In genomic region chrX:9858684-9859083, GRCh38 we compare ENCODE assay signal across 8 cellular contexts.
DNase-seq lines count a peak whose midpoint lies in the region; ATAC-seq and TF ChIP-seq lines count a peak whose summit lies in the region.
"Not testable (repeated sequence)": the region's sequence is repeated elsewhere in the genome, so short reads cannot be mapped to it uniquely, and the experiment has no call there.

No MANE protein-coding gene starts in this region.

- not testable (repeated sequence) for H3K9ac ChIP-seq in mesenchymal stem cell (ENCODE audit: low read length); neural progenitor cell; trophoblast cell (ENCODE audit: low read length)

- not testable (repeated sequence) for H4K8ac ChIP-seq in mesenchymal stem cell (ENCODE audit: low read length); trophoblast cell (ENCODE audit: low read depth, low read length)

- H3K23ac ChIP-seq in mesenchymal stem cell (ENCODE audit: low read length in 2 of 2); trophoblast cell (ENCODE audit: low read length): not testable (repeated sequence)

- not testable (repeated sequence) for H2BK15ac ChIP-seq in mesenchymal stem cell (ENCODE audit: low read depth, poor library complexity, severe bottlenecking)

- H2BK12ac ChIP-seq in mesenchymal stem cell (ENCODE audit: low read length in 2 of 2); trophoblast cell (ENCODE audit: low read length): not testable (repeated sequence)

- not testable (repeated sequence) for H4K20me1 ChIP-seq in hepatocyte (ENCODE audit: insufficient read depth, poor library complexity, severe bottlenecking); neural progenitor cell (ENCODE audit: low read depth)

- H3K79me1 ChIP-seq in mesenchymal stem cell (replicated peaks; ENCODE audit: low read length, poor library complexity, severe bottlenecking) = not testable (repeated sequence)
- H3K79me1 ChIP-seq in trophoblast cell (ENCODE audit: low read length) = peaks cover 19% of the 10 kb centered on the region

- H3K27ac ChIP-seq in cardiac muscle cell (peak overlapping the region; percentile 59), hepatocyte (peak overlapping the region; percentile 76), upper lobe of left lung (peak overlapping the region; percentile 48 to 58 (median 56)), upper lobe of right lung (peak overlapping the region; percentile 58)
- not testable (repeated sequence) for H3K27ac ChIP-seq in mesenchymal stem cell (ENCODE audit: low read length, poor library complexity, severe bottlenecking); neural progenitor cell; trophoblast cell (ENCODE audit: low read depth, low read length); sigmoid colon

- H3K36me3 Mint-ChIP-seq in neural progenitor cell = not testable (repeated sequence)

- H3K18ac ChIP-seq in mesenchymal stem cell (ENCODE audit: low read depth in 1 of 2, low read length in 2 of 2) = peak overlapping the region; percentile 45 to 57
- not testable (repeated sequence) for H3K18ac ChIP-seq in trophoblast cell (ENCODE audit: low read length)

- H3K4me1 Mint-ChIP-seq in neural progenitor cell = peaks cover 49% of the 10 kb centered on the region

- H2BK120ac ChIP-seq in mesenchymal stem cell (ENCODE audit: low read depth, low read length); trophoblast cell (ENCODE audit: insufficient read depth, low read length, poor library complexity): not testable (repeated sequence)

- ATAC-seq in upper lobe of left lung (ENCODE audit: low FRiP score in 2 of 2); upper lobe of right lung: not testable (repeated sequence)

- H3K9me3 ChIP-seq in cardiac muscle cell (ENCODE audit: low read depth); hepatocyte (ENCODE audit: low read depth); mesenchymal stem cell (ENCODE audit: control insufficient read depth, low read length); neural progenitor cell (ENCODE audit: low read depth); trophoblast cell (ENCODE audit: insufficient read depth, low read depth, low read length); sigmoid colon; upper lobe of left lung; upper lobe of right lung: not testable (repeated sequence)

- not testable (repeated sequence) for TF ChIP-seq POLR2A in sigmoid colon (IDR thresholded peaks at IDR 0.05); upper lobe of left lung (IDR thresholded peaks at IDR 0.05)

- H3F3A ChIP-seq in neural progenitor cell (ENCODE audit: low read depth) = not testable (repeated sequence)

- intact Hi-C loops in sigmoid colon (cut with DNase I); upper lobe of right lung (cut with DNase I): not testable (repeated sequence)

- not testable (repeated sequence) for H2AFZ ChIP-seq in hepatocyte; mesenchymal stem cell (ENCODE audit: low read depth, low read length); neural progenitor cell (replicated peaks); trophoblast cell (ENCODE audit: insufficient read depth, low read length, poor library complexity)

- H3K27me3 ChIP-seq in cardiac muscle cell; hepatocyte; neural progenitor cell; trophoblast cell (ENCODE audit: insufficient read depth, low read length); sigmoid colon; upper lobe of left lung; upper lobe of right lung: not testable (repeated sequence)
- peaks cover 0 to 22% of the 10 kb centered on the region in 2 experiments for H3K27me3 ChIP-seq in mesenchymal stem cell (ENCODE audit: control insufficient read depth in 1 of 2, insufficient read depth in 1 of 2, low read length in 2 of 2)

- H3K4me3 Mint-ChIP-seq in neural progenitor cell = peak overlapping the region; percentile 64

- not testable (repeated sequence) for H3K4me2 ChIP-seq in hepatocyte; mesenchymal stem cell (ENCODE audit: low read length, poor library complexity, severe bottlenecking); neural progenitor cell; trophoblast cell (ENCODE audit: low read length)

- not testable (repeated sequence) for H3K27ac Mint-ChIP-seq in neural progenitor cell

- H2AK5ac ChIP-seq in mesenchymal stem cell (ENCODE audit: low read length, severe bottlenecking); trophoblast cell (ENCODE audit: low read length): not testable (repeated sequence)

- H3K27me3 Mint-ChIP-seq in neural progenitor cell (ENCODE audit: insufficient read depth, low read depth) = not testable (repeated sequence)

- not testable (repeated sequence) for TF ChIP-seq EP300 in sigmoid colon (IDR thresholded peaks at IDR 0.05); upper lobe of left lung (IDR thresholded peaks at IDR 0.05)

- H4K91ac ChIP-seq in mesenchymal stem cell (ENCODE audit: low read length); trophoblast cell (ENCODE audit: low read depth, low read length): not testable (repeated sequence)

- peaks cover 33% of the 10 kb centered on the region for H3K4me1 ChIP-seq in cardiac muscle cell (ENCODE audit: low read depth)
- not testable (repeated sequence) for H3K4me1 ChIP-seq in hepatocyte (ENCODE audit: insufficient read depth); upper lobe of left lung; upper lobe of right lung
- H3K4me1 ChIP-seq in mesenchymal stem cell (ENCODE audit: control insufficient read depth, insufficient read depth, low read depth, low read length) = peaks cover 19% of the 10 kb centered on the region
- peaks cover 19% of the 10 kb centered on the region for H3K4me1 ChIP-seq in neural progenitor cell
- peaks cover 25 to 34% of the 10 kb centered on the region in 2 experiments for H3K4me1 ChIP-seq in trophoblast cell (ENCODE audit: control insufficient read depth in 1 of 2, insufficient read depth in 2 of 2, low read length in 2 of 2)
- H3K4me1 ChIP-seq in sigmoid colon = peaks cover 0 to 18% (median 2%) of the 10 kb centered on the region in 4 donors

- TF ChIP-seq CTCF in cardiac muscle cell (IDR thresholded peaks at IDR 0.05; ENCODE audit: low read depth, low read length); hepatocyte (IDR thresholded peaks at IDR 0.05; ENCODE audit: poor library complexity); neural progenitor cell (IDR thresholded peaks at IDR 0.05); sigmoid colon (IDR thresholded peaks at IDR 0.05); upper lobe of left lung (IDR thresholded peaks at IDR 0.05); upper lobe of right lung (IDR thresholded peaks at IDR 0.05): not testable (repeated sequence)

- H3K36me3 ChIP-seq in cardiac muscle cell; hepatocyte (replicated peaks; ENCODE audit: insufficient read depth, low read depth); mesenchymal stem cell (ENCODE audit: control insufficient read depth in 1 of 2, insufficient read depth in 2 of 2, low read depth in 1 of 2, low read length in 2 of 2); neural progenitor cell; trophoblast cell (ENCODE audit: control insufficient read depth in 1 of 2, insufficient read depth in 2 of 2, low read length in 2 of 2); sigmoid colon; upper lobe of left lung; upper lobe of right lung: not testable (repeated sequence)

- H3K9me3 Mint-ChIP-seq in neural progenitor cell = peaks cover 16% of the 10 kb centered on the region

- H2BK5ac ChIP-seq in mesenchymal stem cell (ENCODE audit: low read depth, low read length, poor library complexity, severe bottlenecking); trophoblast cell (ENCODE audit: low read depth, low read length, poor library complexity): not testable (repeated sequence)

- H3K79me2 ChIP-seq in hepatocyte; trophoblast cell (ENCODE audit: control insufficient read depth, insufficient read depth, low read length, poor library complexity): not testable (repeated sequence)
- peaks cover 18% of the 10 kb centered on the region for H3K79me2 ChIP-seq in neural progenitor cell (ENCODE audit: low read depth)

- 79% methylated on average over 11 of the region's 11 CpGs for WGBS in hepatocyte (ENCODE audit: low lambda C conversion rate, missing lambda C conversion rate)
- WGBS in mesenchymal stem cell = 96% methylated on average over 11 of the region's 11 CpGs
- WGBS in trophoblast cell (ENCODE audit: extremely low coverage, insufficient coverage, insufficient read length) = no CpG with 5 or more reads among the region's 11 CpGs
- 83 to 89% methylated on average over 11 of the region's 11 CpGs for WGBS in sigmoid colon, 2 donors
- WGBS in upper lobe of left lung, 2 donors = 76 to 97% methylated on average over 4 to 11 of the region's 11 CpGs

- DNase-seq in cardiac muscle cell (ENCODE audit: low read depth in 1 of 2, low spot score in 1 of 2); hepatocyte (ENCODE audit: low spot score); mesenchymal stem cell; neural progenitor cell (ENCODE audit: low spot score); trophoblast cell; upper lobe of left lung; upper lobe of right lung: not testable (repeated sequence)
- peak; percentile 19 for DNase-seq in sigmoid colon

- H3K4me3 ChIP-seq in cardiac muscle cell; hepatocyte; mesenchymal stem cell (ENCODE audit: insufficient read depth in 1 of 2, low read depth in 1 of 2, low read length in 2 of 2); neural progenitor cell; trophoblast cell (ENCODE audit: low read depth, low read length); sigmoid colon; upper lobe of left lung; upper lobe of right lung: not testable (repeated sequence)

- not testable (repeated sequence) for H3K4ac ChIP-seq in mesenchymal stem cell (ENCODE audit: low read depth in 1 of 2, low read length in 2 of 2)
- H3K4ac ChIP-seq in trophoblast cell (ENCODE audit: low read depth, low read length) = peak overlapping the region; percentile 48

- not testable (repeated sequence) for H4K12ac ChIP-seq in trophoblast cell (ENCODE audit: low read depth, low read length)

- H3K14ac ChIP-seq in mesenchymal stem cell (ENCODE audit: low read length in 2 of 2); trophoblast cell (ENCODE audit: low read length): not testable (repeated sequence)

- H3K9me2 ChIP-seq in hepatocyte (replicated peaks; ENCODE audit: insufficient read depth) = not testable (repeated sequence)
